Comparison of ENCODE assay signal across 1 cellular context in the genomic region with DNA sequence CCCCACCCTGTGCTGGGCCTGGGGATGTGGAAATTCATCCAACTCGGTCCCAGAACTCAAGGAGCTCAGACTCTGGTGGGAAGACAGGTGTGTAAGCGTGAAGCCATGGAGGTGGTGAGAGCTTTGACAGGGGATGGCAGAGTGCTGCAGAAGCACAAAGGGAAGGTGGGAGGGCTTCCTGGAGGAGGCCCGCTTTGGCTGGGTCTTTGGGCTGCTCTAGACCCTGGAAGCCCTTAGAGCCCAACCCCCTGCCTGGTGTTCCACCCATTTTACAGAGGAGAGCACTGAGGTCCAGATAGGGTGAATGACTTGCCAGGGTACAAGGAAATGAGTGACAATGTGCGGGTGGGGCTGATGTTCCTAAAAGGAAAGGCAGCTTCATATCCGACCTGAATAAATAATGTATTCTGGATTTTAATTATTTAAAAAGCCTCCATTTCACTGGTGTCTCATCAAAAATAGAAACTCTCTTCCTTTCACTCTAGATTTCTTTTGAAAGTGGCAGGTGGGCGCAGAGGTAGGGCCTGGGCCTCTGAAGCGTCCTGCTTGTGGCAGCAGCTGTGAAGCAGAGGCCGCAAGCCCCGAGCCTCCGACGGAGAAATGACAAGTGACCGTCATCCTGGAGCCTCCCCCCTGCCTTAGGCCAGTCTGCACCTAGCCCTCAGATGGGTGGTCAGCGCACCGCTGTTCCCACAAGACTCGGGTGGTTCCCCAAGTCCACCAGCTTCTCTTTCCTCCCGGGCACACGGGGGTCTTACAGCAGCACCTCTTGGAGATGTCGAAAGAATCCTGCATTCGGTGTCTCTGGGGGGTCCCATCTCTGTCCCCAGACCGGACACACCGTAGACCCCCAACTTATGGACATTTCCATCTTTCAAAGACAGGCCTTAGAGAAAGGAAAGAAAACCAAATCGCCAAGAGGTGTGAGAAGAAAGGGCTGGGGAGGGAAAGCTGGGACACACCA.
TF ChIP-seq lines count a peak whose summit lies in the region.

No MANE protein-coding gene starts in this region.

TF ChIP-seq in HepG2, 621 proteins besides CTCF, POLR2A, EP300 and RAD21:
- TF ChIP-seq ZNF629 (CRISPR knock-in tag; conservative IDR thresholded peaks at IDR 0.05) (peak; percentile 62), SMYD3 (CRISPR knock-in tag; IDR thresholded peaks at IDR 0.05) (no peak), ZBTB7B (CRISPR knock-in tag; IDR thresholded peaks at IDR 0.05) (no peak), TBL1XR1 (IDR thresholded peaks at IDR 0.05; ENCODE audit: borderline replicate concordance, low read length, partially characterized antibody) (no peak), PRPF4 (IDR thresholded peaks at IDR 0.05; ENCODE audit: low read depth, low read length, poor library complexity, severe bottlenecking) (no peak)
TF ChIP-seq in HepG2: peak in this region for 1.
